Comparison of ENCODE assay signal across 1 cellular context in genomic region chr3:11290743-11291680, GRCh38.
TF ChIP-seq lines count a peak whose summit lies in the region.

No MANE protein-coding gene starts in this region.

TF ChIP-seq in K562, 482 proteins besides CTCF, POLR2A, EP300 and RAD21 (continued from another document and continues in another):
- TF ChIP-seq STAG1 (CRISPR knock-in tag; IDR thresholded peaks at IDR 0.05; ENCODE audit: borderline replicate concordance) = no peak
- TF ChIP-seq CBFB (CRISPR knock-in tag; IDR thresholded peaks at IDR 0.05) = no peak
- TF ChIP-seq ZNF124 (CRISPR knock-in tag; IDR thresholded peaks at IDR 0.05) = no peak
- TF ChIP-seq STAT5A (IDR thresholded peaks at IDR 0.05; ENCODE audit: borderline replicate concordance, low read length) = no peak
- peak in 1 of 2 experiments; percentile 59; a peak in 1 of 4 replicates for TF ChIP-seq HDAC1 (IDR thresholded peaks at IDR 0.05)
- TF ChIP-seq JUND (IDR thresholded peaks at IDR 0.05; ENCODE audit: borderline replicate concordance, low read depth, low read length) = peak; percentile 91
- peak; percentile 78; the same call in 2 of the 3 replicates for TF ChIP-seq JUND (tag; IDR thresholded peaks at IDR 0.05; ENCODE audit: borderline replicate concordance, low read depth, low read length)
- TF ChIP-seq MLLT1 (IDR thresholded peaks at IDR 0.05) = no peak
- no peak for TF ChIP-seq SMC3 (conservative IDR thresholded peaks at IDR 0.05; ENCODE audit: insufficient read depth, low read depth, low read length)
- TF ChIP-seq RCOR1 (IDR thresholded peaks at IDR 0.05; ENCODE audit: borderline replicate concordance in 1 of 2, low read depth in 2 of 2, low read length in 2 of 2) = 0 out of 4 replicates have a peak, but pooled peaks of 1 of the 2 experiments have one; percentile 36
- no peak for TF ChIP-seq NR1H2 (CRISPR knock-in tag; IDR thresholded peaks at IDR 0.05)
- TF ChIP-seq YY1 (IDR thresholded peaks at IDR 0.05; ENCODE audit: borderline replicate concordance in 1 of 3, control insufficient read depth in 1 of 3, extremely low read depth in 1 of 3, insufficient read depth in 3 of 3, insufficient read length in 1 of 3, insufficient replicate concordance in 2 of 3, low read depth in 1 of 3, low read length in 2 of 3) = peak in 1 of 3 experiments; percentile 12
- no peak for TF ChIP-seq HDAC3 (IDR thresholded peaks at IDR 0.05; ENCODE audit: borderline replicate concordance, partially characterized antibody)
- no peak for TF ChIP-seq RBM14 (IDR thresholded peaks at IDR 0.05; ENCODE audit: borderline replicate concordance, insufficient read depth, low read depth, low read length)
- TF ChIP-seq CREB1 (IDR thresholded peaks at IDR 0.05) = no peak
- no peak for TF ChIP-seq CREB1 (CRISPR knock-in tag; IDR thresholded peaks at IDR 0.05)
- 0 out of 2 replicates have a peak, but pooled peaks have one; percentile 29 for TF ChIP-seq GABPB1 (CRISPR knock-in tag; IDR thresholded peaks at IDR 0.05)
- no peak for TF ChIP-seq KLF1 (tag; IDR thresholded peaks at IDR 0.05)
- TF ChIP-seq SMARCA4 (IDR thresholded peaks at IDR 0.05) = peak; percentile 90
- TF ChIP-seq FIP1L1 (IDR thresholded peaks at IDR 0.05; ENCODE audit: low read depth, low read length, poor library complexity, severe bottlenecking) = no peak
- TF ChIP-seq NFIC (IDR thresholded peaks at IDR 0.05) = no peak
- peak; percentile 60 for TF ChIP-seq NFRKB (IDR thresholded peaks at IDR 0.05; ENCODE audit: low read depth)
- peak; percentile 77 for TF ChIP-seq EHMT2 (IDR thresholded peaks at IDR 0.05)
- peak; percentile 71; the same call in 1 of the 2 replicates for TF ChIP-seq ZNF592 (IDR thresholded peaks at IDR 0.05)
- TF ChIP-seq ZSCAN32 (CRISPR knock-in tag; IDR thresholded peaks at IDR 0.05) = no peak
- TF ChIP-seq NRF1 (conservative IDR thresholded peaks at IDR 0.05 in 1 of 2, IDR thresholded peaks at IDR 0.05 in 1 of 2) = 0 out of 4 replicates have a peak, but pooled peaks of 1 of the 2 experiments have one; percentile 13
- TF ChIP-seq MTF1 (CRISPR knock-in tag; IDR thresholded peaks at IDR 0.05; ENCODE audit: borderline replicate concordance) = no peak
- no peak for TF ChIP-seq SAFB (IDR thresholded peaks at IDR 0.05; ENCODE audit: borderline replicate concordance, low read depth, low read length)
- no peak for TF ChIP-seq ZFP91 (CRISPR knock-in tag; IDR thresholded peaks at IDR 0.05)
- TF ChIP-seq TAF15 (IDR thresholded peaks at IDR 0.05; ENCODE audit: low read depth, low read length) = no peak
- TF ChIP-seq, protein P1, sequence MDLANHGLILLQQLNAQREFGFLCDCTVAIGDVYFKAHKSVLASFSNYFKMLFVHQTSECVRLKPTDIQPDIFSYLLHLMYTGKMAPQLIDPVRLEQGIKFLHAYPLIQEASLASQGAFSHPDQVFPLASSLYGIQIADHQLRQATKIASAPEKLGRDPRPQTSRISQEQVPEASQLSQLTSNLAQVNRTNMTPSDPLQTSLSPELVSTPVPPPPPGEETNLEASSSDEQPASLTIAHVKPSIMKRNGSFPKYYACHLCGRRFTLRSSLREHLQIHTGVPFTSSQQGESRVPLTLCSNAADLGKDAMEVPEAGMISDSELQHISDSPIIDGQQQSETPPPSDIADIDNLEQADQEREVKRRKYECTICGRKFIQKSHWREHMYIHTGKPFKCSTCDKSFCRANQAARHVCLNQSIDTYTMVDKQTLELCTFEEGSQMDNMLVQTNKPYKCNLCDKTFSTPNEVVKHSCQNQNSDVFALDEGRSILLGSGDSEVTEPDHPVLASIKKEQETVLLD (IDR thresholded peaks at IDR 0.05) = no peak; the same call in 1 of the 2 replicates
- TF ChIP-seq, protein P2, sequence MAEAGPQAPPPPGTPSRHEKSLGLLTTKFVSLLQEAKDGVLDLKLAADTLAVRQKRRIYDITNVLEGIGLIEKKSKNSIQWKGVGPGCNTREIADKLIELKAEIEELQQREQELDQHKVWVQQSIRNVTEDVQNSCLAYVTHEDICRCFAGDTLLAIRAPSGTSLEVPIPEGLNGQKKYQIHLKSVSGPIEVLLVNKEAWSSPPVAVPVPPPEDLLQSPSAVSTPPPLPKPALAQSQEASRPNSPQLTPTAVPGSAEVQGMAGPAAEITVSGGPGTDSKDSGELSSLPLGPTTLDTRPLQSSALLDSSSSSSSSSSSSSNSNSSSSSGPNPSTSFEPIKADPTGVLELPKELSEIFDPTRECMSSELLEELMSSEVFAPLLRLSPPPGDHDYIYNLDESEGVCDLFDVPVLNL (CRISPR knock-in tag; IDR thresholded peaks at IDR 0.05; ENCODE audit: low read depth) = no peak
- TF ChIP-seq ZFP1 (CRISPR knock-in tag; IDR thresholded peaks at IDR 0.05) = no peak
- TF ChIP-seq ZNF551 (CRISPR knock-in tag; IDR thresholded peaks at IDR 0.05) = no peak
- TF ChIP-seq ZNF408 (CRISPR knock-in tag; IDR thresholded peaks at IDR 0.05; ENCODE audit: low read depth) = no peak
- TF ChIP-seq ZBTB26 (CRISPR knock-in tag; IDR thresholded peaks at IDR 0.05) = no peak
- no peak for TF ChIP-seq ZBTB8A (IDR thresholded peaks at IDR 0.05; ENCODE audit: partially characterized antibody)
- peak; percentile 54 for TF ChIP-seq BRD9 (IDR thresholded peaks at IDR 0.05; ENCODE audit: low read depth, partially characterized antibody)
- no peak for TF ChIP-seq SOX6 (IDR thresholded peaks at IDR 0.05)
- TF ChIP-seq ATF3 (IDR thresholded peaks at IDR 0.05) = peak; percentile 87
- TF ChIP-seq ATF3 (CRISPR knock-in tag; conservative IDR thresholded peaks at IDR 0.05) = peak; percentile 59; the same call in 1 of the 2 replicates
- 0 out of 2 replicates have a peak, but pooled peaks have one; percentile 61 for TF ChIP-seq ILF3 (IDR thresholded peaks at IDR 0.05; ENCODE audit: borderline replicate concordance)
- TF ChIP-seq CAMTA2 (CRISPR knock-in tag; conservative IDR thresholded peaks at IDR 0.05) = no peak
- TF ChIP-seq BRD4 (IDR thresholded peaks at IDR 0.05) = peak; percentile 55; the same call in 1 of the 2 replicates
- TF ChIP-seq, protein P3, sequence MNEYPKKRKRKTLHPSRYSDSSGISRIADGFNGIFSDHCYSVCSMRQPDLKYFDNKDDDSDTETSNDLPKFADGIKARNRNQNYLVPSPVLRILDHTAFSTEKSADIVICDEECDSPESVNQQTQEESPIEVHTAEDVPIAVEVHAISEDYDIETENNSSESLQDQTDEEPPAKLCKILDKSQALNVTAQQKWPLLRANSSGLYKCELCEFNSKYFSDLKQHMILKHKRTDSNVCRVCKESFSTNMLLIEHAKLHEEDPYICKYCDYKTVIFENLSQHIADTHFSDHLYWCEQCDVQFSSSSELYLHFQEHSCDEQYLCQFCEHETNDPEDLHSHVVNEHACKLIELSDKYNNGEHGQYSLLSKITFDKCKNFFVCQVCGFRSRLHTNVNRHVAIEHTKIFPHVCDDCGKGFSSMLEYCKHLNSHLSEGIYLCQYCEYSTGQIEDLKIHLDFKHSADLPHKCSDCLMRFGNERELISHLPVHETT (CRISPR knock-in tag; conservative IDR thresholded peaks at IDR 0.05 in 1 of 2, IDR thresholded peaks at IDR 0.05 in 1 of 2) = peak in 1 of 2 experiments; percentile 50; a peak in 1 of 4 replicates
- peak; percentile 84 for TF ChIP-seq ARID1B (IDR thresholded peaks at IDR 0.05)
- no peak for TF ChIP-seq POLR2AphosphoS2 (IDR thresholded peaks at IDR 0.05; ENCODE audit: low read length)
- no peak for TF ChIP-seq CBFA2T2 (conservative IDR thresholded peaks at IDR 0.05)
- TF ChIP-seq, protein P4, sequence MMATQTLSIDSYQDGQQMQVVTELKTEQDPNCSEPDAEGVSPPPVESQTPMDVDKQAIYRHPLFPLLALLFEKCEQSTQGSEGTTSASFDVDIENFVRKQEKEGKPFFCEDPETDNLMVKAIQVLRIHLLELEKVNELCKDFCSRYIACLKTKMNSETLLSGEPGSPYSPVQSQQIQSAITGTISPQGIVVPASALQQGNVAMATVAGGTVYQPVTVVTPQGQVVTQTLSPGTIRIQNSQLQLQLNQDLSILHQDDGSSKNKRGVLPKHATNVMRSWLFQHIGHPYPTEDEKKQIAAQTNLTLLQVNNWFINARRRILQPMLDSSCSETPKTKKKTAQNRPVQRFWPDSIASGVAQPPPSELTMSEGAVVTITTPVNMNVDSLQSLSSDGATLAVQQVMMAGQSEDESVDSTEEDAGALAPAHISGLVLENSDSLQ (IDR thresholded peaks at IDR 0.05) = peak; percentile 54
- peak; percentile 52 for TF ChIP-seq NFE2 (IDR thresholded peaks at IDR 0.05; ENCODE audit: low read depth)
- 0 out of 2 replicates have a peak, but pooled peaks have one; percentile 24 for TF ChIP-seq CTBP1 (IDR thresholded peaks at IDR 0.05; ENCODE audit: borderline replicate concordance)
- no peak for TF ChIP-seq SRSF1 (IDR thresholded peaks at IDR 0.05; ENCODE audit: low read depth, low read length)
- peak; percentile 88; the same call in 1 of the 2 replicates for TF ChIP-seq SMARCE1 (IDR thresholded peaks at IDR 0.05)
- no peak for TF ChIP-seq ZNF766 (CRISPR knock-in tag; conservative IDR thresholded peaks at IDR 0.05)
- no peak for TF ChIP-seq SAP30 (IDR thresholded peaks at IDR 0.05; ENCODE audit: borderline replicate concordance, insufficient read depth, low read depth, low read length, poor library complexity, severe bottlenecking)
- TF ChIP-seq TOE1 (IDR thresholded peaks at IDR 0.05; ENCODE audit: borderline replicate concordance) = peak; percentile 14; the same call in 1 of the 2 replicates
- TF ChIP-seq TOE1 (CRISPR knock-in tag; IDR thresholded peaks at IDR 0.05; ENCODE audit: borderline replicate concordance, low read depth) = no peak
- TF ChIP-seq MAZ (CRISPR knock-in tag; conservative IDR thresholded peaks at IDR 0.05 in 1 of 2, IDR thresholded peaks at IDR 0.05 in 1 of 2) = no peak
